ENCODE assay signal across 13 cellular contexts in genomic region chr15:76286231-76286879, GRCh38. TPM values are rescaled to one million over a fixed set of nuclear protein-coding genes. Genes with fewer than 3 reads are reported as not detected.
DNase-seq lines count a peak whose midpoint lies in the region; TF ChIP-seq lines count a peak whose summit lies in the region.
"Had no signal": no experiment of that assay in that cellular context is flagged by ENCODE, and none has a peak within 500 bp of the region (broad histone marks: within the 10 kb centered on the region; RNA-seq: fewer than 3 reads in every experiment).

No MANE protein-coding gene starts in this region.

- H3K9me3 ChIP-seq in breast epithelium (no peaks in the 10 kb centered on the region), KOPT-K1 (ENCODE audit: insufficient read depth, low read length, poor library complexity, severe bottlenecking) (no peaks in the 10 kb centered on the region)

- no peaks in the 10 kb centered on the region for H3K4me1 Mint-ChIP-seq in MCF 10A (ENCODE audit: insufficient read depth, unreplicated experiment)
- H3K4me1 Mint-ChIP-seq: nephron, WTC11 had no signal

- TF ChIP-seq POLR2A in breast epithelium (IDR thresholded peaks at IDR 0.05), result no peak

- H3K4me3 ChIP-seq in breast epithelium (no peak overlapping the region), choroid plexus epithelial cell (ENCODE audit: low read depth, low read length) (no peak overlapping the region)

- CTCF ChIA-PET in MCF 10A (lab: Yijun Ruan, JAX), result interaction anchor here (0.5 to 1.6 kb wide), 9 partner anchors 9 to 1181 kb away, joined by 3 to 6 read pairs (median 3); no protein-coding TSS in a partner anchor

- H3K27ac ChIP-seq in breast epithelium, result no peak overlapping the region
- H3K27ac ChIP-seq in KOPT-K1 (ENCODE audit: low read depth, low read length, poor library complexity, severe bottlenecking), result peak overlapping the region; percentile 58
- H3K27ac ChIP-seq: epithelial cell of prostate had no signal

- intact Hi-C loops in MCF 10A (cut with micrococcal nuclease), result no loop called here
- intact Hi-C loops in breast epithelium (cut with DNase I; ENCODE audit: low total_unique reads), result no loop called here
- intact Hi-C loops in posterior cingulate gyrus (cut with DNase I), result no loop called here

- peak overlapping the region; percentile 16 for H3K4me3 Mint-ChIP-seq in MCF 10A (ENCODE audit: unreplicated experiment)
- H3K4me3 Mint-ChIP-seq: nephron, WTC11 had no signal

- no peaks in the 10 kb centered on the region for H3K27me3 Mint-ChIP-seq in MCF 10A (ENCODE audit: insufficient read depth, unreplicated experiment)

- no peaks in the 10 kb centered on the region for H3K27me3 ChIP-seq in breast epithelium

- DNase-seq in MCF 10A (ENCODE audit: unreplicated experiment) (no peak), breast epithelium (ENCODE audit: low spot score in 2 of 2) (no peak), choroid plexus epithelial cell (ENCODE audit: low read depth) (peak; percentile 43), stromal cell of bone marrow (ENCODE audit: low read depth) (peak; percentile 2), NCI-H510A treated with DMSO at 0.1 percent for 48 hours (lab: John Stamatoyannopoulos, UW) (no peak), posterior cingulate gyrus (no peak), COLO829 (ENCODE audit: low spot score) (no peak)
- DNase-seq: COR-L47, NCI-H1048 had no signal

- peaks cover 71% of the 10 kb centered on the region for H3K36me3 Mint-ChIP-seq in MCF 10A (ENCODE audit: insufficient read depth, unreplicated experiment)

- no TSS peak for BruUV-seq in MCF 10A (replicated peaks; lab: Mats Ljungman, UMichigan)

- no peaks in the 10 kb centered on the region for H3K36me3 ChIP-seq in breast epithelium
- peaks cover 51% of the 10 kb centered on the region for H3K36me3 ChIP-seq in KOPT-K1 (ENCODE audit: insufficient read depth, low read length)

- peak overlapping the region; percentile 36 for H3K27ac Mint-ChIP-seq in MCF 10A (ENCODE audit: low read depth, unreplicated experiment)
- H3K27ac Mint-ChIP-seq: nephron, WTC11 had no signal

- no peaks in the 10 kb centered on the region for H3K4me1 ChIP-seq in breast epithelium

- H3K9me3 Mint-ChIP-seq in MCF 10A (ENCODE audit: unreplicated experiment), result no peaks in the 10 kb centered on the region
- H3K9me3 Mint-ChIP-seq: nephron, WTC11 had no signal

- POLR2A ChIA-PET in MCF 10A (lab: Yijun Ruan, JAX), result interaction anchor here (1.1 kb wide), 1 partner anchor 11 kb away, joined by 3 read pairs; no protein-coding TSS in a partner anchor

- TF ChIP-seq CTCF in MCF 10A (IDR thresholded peaks at IDR 0.05; ENCODE audit: unreplicated experiment) (no peak), breast epithelium (IDR thresholded peaks at IDR 0.05) (no peak), choroid plexus epithelial cell (conservative IDR thresholded peaks at IDR 0.05; ENCODE audit: low read depth, low read length) (no peak)

RNA-seq across cellular contexts. Expression of gene ETFA, which starts 24.9 kb away (rescaled TPM):
- total RNA-seq in MCF 10A (2022) (133 and 164 TPM in 2 replicates), breast epithelium (100 to 1,000 TPM in 2 of 3 donors, 10 to 100 TPM in 1; 96.0 to 108 (median 108) TPM)

RNA-seq across cellular contexts. Expression of gene ISL2, which starts 50.2 kb away (rescaled TPM):
- not detected in 2 replicates for total RNA-seq in MCF 10A (2022)
- total RNA-seq in breast epithelium, result under 1 TPM in 1 of 3 donors, not detected in 2; 0.29 TPM

Comparison
In these comparisons a context has a peak if more than half of its experiments do, and no peak if none do; other contexts are left out.
1. DNase-seq: peak in choroid plexus epithelial cell (single experiment) and stromal cell of bone marrow (single experiment); none in MCF 10A (single experiment), breast epithelium (0 of 2), NCI-H510A treated with DMSO at 0.1 percent for 48 hours (single experiment), posterior cingulate gyrus (0 of 10) and COLO829 (single experiment).